18 cellular contexts compared by ENCODE assay signal in the genomic region with DNA sequence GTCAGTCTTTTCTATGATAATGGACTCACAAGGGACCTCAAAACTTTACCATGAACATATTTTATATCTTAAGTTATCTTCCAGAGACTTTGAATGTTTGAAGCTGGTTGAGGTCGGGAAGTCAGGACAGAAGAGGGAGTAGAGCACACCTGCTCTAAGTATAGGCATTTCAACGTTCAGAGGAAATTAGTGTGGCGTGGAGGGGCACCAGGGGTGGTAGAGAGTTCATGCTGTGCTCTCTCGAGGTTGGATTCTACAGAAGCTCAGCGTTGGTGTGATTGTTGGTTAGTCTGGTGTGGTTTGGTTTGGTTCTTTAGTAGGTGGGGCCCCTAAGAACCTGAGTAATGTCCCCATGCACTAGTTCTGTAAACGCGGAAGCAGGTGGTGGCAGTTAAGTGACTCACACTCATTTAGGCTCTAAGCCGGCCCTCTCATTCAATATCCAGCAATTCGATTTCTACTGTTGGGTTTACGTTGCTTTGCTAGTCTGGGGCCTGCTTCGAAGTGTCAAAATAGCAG. TPM values are rescaled to one million over a fixed set of nuclear protein-coding genes. Genes with fewer than 3 reads are reported as not detected.
A peak's percentile ranks its signal among the peaks of the same experiment; 100 is the strongest.
DNase-seq lines count a peak whose midpoint lies in the region; ATAC-seq and TF ChIP-seq lines count a peak whose summit lies in the region.
"Had no signal": no experiment of that assay in that cellular context is flagged by ENCODE, and none has a peak within 500 bp of the region (broad histone marks: within the 10 kb centered on the region; RNA-seq: fewer than 3 reads in every experiment).

No MANE protein-coding gene starts in this region.

- H3K27ac ChIP-seq in GM23338 (ENCODE audit: low read depth) (no peak overlapping the region), SJCRH30 (no peak overlapping the region)
- H3K27ac ChIP-seq: SJSA1 had no signal

- no peak overlapping the region for H3K4me3 Mint-ChIP-seq in GM23338

- H3K27me3 ChIP-seq in GM23338 (ENCODE audit: insufficient read depth) (no peaks in the 10 kb centered on the region), SJCRH30 (no peaks in the 10 kb centered on the region)
- H3K27me3 ChIP-seq: SJSA1 had no signal

- H3K27ac Mint-ChIP-seq in GM23338, result no peak overlapping the region

- peaks cover 2% of the 10 kb centered on the region for H3K27me3 Mint-ChIP-seq in GM23338 (ENCODE audit: insufficient read depth, low read depth, poor library complexity)

- H3K36me3 ChIP-seq in GM23338 (ENCODE audit: insufficient read depth) (no peaks in the 10 kb centered on the region), SJCRH30 (0 out of 2 replicates have a peak, but pooled peaks cover 2% of the 10 kb centered on the region)
- H3K36me3 ChIP-seq: SJSA1 had no signal

- no peaks in the 10 kb centered on the region for H4K20me1 ChIP-seq in GM23338 (replicated peaks; ENCODE audit: insufficient read depth)

- DNase-seq in DMS153 treated with DMSO at 0.1 percent for 48 hours (lab: John Stamatoyannopoulos, UW; ENCODE audit: unreplicated experiment) (peak; percentile 71), GM23338 (ENCODE audit: low spot score) (no peak), NCI-H146 (lab: John Stamatoyannopoulos, UW) (peak; percentile 87), SW480 (ENCODE audit: low spot score) (peak; percentile 50), SJCRH30 (no peak), head of caudate nucleus (no peak)
- no peak for DNase-seq in activated CD8-positive, alpha-beta memory T cell treated with anti-CD3 and anti-CD28 coated beads, Interleukin-2, amount 50 U/mL, for 48 hours
- DNase-seq: ACHN, AML-193, COR-L47, HCEC 1CT, IMR-90, Kasumi-1, MM.1S, NCI-H1417, RPMI8226, T1000 had no signal

- intact Hi-C loops in head of caudate nucleus (cut with DNase I), result no loop called here

- TF ChIP-seq CTCF in GM23338 (conservative IDR thresholded peaks at IDR 0.05; ENCODE audit: low read depth in 2 of 2), result no peak

- no peaks in the 10 kb centered on the region for H3K36me3 Mint-ChIP-seq in GM23338 (ENCODE audit: low read depth)

- H3K4me3 ChIP-seq in GM23338 (no peak overlapping the region), SJCRH30 (no peak overlapping the region)
- H3K4me3 ChIP-seq: SJSA1 had no signal

- H3K4me1 ChIP-seq in GM23338 (ENCODE audit: insufficient read depth) (no peaks in the 10 kb centered on the region), SJCRH30 (no peaks in the 10 kb centered on the region)
- H3K4me1 ChIP-seq: SJSA1 had no signal

- no peak overlapping the region for H2AFZ ChIP-seq in GM23338

- no peaks in the 10 kb centered on the region; the same call in 1 of the 3 replicates for H3K9me3 Mint-ChIP-seq in GM23338

- peak; percentile 66 for ATAC-seq in GM23338

- no peaks in the 10 kb centered on the region; the same call in 2 of the 3 replicates for H3K4me1 Mint-ChIP-seq in GM23338

- H3K9me2 ChIP-seq in GM23338 (ENCODE audit: insufficient read depth), result no peaks in the 10 kb centered on the region

- H3K4me2 ChIP-seq in GM23338, result no peak overlapping the region

- no peaks in the 10 kb centered on the region for H3K9me3 ChIP-seq in SJCRH30 (replicated peaks)

- H3F3A ChIP-seq in GM23338 (replicated peaks; ENCODE audit: low read depth), result no peaks in the 10 kb centered on the region

- no peaks in the 10 kb centered on the region for H3K79me2 ChIP-seq in GM23338 (replicated peaks; ENCODE audit: insufficient read depth)

TF ChIP-seq in GM23338, 12 proteins besides CTCF, POLR2A, EP300 and RAD21 (continues in another document):
- TF ChIP-seq, protein P1, sequence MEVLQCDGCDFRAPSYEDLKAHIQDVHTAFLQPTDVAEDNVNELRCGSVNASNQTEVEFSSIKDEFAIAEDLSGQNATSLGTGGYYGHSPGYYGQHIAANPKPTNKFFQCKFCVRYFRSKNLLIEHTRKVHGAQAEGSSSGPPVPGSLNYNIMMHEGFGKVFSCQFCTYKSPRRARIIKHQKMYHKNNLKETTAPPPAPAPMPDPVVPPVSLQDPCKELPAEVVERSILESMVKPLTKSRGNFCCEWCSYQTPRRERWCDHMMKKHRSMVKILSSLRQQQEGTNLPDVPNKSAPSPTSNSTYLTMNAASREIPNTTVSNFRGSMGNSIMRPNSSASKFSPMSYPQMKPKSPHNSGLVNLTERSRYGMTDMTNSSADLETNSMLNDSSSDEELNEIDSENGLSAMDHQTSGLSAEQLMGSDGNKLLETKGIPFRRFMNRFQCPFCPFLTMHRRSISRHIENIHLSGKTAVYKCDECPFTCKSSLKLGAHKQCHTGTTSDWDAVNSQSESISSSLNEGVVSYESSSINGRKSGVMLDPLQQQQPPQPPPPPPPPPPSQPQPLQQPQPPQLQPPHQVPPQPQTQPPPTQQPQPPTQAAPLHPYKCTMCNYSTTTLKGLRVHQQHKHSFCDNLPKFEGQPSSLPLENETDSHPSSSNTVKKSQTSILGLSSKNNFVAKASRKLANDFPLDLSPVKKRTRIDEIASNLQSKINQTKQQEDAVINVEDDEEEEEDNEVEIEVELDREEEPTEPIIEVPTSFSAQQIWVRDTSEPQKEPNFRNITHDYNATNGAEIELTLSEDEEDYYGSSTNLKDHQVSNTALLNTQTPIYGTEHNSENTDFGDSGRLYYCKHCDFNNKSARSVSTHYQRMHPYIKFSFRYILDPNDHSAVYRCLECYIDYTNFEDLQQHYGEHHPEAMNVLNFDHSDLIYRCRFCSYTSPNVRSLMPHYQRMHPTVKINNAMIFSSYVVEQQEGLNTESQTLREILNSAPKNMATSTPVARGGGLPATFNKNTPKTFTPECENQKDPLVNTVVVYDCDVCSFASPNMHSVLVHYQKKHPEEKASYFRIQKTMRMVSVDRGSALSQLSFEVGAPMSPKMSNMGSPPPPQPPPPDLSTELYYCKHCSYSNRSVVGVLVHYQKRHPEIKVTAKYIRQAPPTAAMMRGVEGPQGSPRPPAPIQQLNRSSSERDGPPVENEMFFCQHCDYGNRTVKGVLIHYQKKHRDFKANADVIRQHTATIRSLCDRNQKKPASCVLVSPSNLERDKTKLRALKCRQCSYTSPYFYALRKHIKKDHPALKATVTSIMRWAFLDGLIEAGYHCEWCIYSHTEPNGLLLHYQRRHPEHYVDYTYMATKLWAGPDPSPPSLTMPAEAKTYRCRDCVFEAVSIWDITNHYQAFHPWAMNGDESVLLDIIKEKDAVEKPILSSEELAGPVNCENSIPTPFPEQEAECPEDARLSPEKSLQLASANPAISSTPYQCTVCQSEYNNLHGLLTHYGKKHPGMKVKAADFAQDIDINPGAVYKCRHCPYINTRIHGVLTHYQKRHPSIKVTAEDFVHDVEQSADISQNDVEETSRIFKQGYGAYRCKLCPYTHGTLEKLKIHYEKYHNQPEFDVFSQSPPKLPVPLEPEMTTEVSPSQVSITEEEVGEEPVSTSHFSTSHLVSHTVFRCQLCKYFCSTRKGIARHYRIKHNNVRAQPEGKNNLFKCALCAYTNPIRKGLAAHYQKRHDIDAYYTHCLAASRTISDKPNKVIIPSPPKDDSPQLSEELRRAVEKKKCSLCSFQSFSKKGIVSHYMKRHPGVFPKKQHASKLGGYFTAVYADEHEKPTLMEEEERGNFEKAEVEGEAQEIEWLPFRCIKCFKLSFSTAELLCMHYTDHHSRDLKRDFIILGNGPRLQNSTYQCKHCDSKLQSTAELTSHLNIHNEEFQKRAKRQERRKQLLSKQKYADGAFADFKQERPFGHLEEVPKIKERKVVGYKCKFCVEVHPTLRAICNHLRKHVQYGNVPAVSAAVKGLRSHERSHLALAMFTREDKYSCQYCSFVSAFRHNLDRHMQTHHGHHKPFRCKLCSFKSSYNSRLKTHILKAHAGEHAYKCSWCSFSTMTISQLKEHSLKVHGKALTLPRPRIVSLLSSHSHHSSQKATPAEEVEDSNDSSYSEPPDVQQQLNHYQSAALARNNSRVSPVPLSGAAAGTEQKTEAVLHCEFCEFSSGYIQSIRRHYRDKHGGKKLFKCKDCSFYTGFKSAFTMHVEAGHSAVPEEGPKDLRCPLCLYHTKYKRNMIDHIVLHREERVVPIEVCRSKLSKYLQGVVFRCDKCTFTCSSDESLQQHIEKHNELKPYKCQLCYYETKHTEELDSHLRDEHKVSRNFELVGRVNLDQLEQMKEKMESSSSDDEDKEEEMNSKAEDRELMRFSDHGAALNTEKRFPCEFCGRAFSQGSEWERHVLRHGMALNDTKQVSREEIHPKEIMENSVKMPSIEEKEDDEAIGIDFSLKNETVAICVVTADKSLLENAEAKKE (CRISPR knock-in tag; IDR thresholded peaks at IDR 0.05), result no peak
- TF ChIP-seq NANOG (IDR thresholded peaks at IDR 0.05; ENCODE audit: borderline replicate concordance), result no peak
- TF ChIP-seq, protein P2, sequence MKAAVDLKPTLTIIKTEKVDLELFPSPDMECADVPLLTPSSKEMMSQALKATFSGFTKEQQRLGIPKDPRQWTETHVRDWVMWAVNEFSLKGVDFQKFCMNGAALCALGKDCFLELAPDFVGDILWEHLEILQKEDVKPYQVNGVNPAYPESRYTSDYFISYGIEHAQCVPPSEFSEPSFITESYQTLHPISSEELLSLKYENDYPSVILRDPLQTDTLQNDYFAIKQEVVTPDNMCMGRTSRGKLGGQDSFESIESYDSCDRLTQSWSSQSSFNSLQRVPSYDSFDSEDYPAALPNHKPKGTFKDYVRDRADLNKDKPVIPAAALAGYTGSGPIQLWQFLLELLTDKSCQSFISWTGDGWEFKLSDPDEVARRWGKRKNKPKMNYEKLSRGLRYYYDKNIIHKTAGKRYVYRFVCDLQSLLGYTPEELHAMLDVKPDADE (IDR thresholded peaks at IDR 0.05), result no peak
- no peak for TF ChIP-seq ZNF114 (CRISPR knock-in tag; IDR thresholded peaks at IDR 0.05)
- no peak for TF ChIP-seq EZH2phosphoT487 (IDR thresholded peaks at IDR 0.05; ENCODE audit: unreplicated experiment)

RNA-seq across cellular contexts. Expression of a gene that starts 19.8 kb away (rescaled TPM):
- total RNA-seq in GM23338 (2014; rRNA removed; shearing (Covaris generic)), result 34.0 and 38.2 TPM in 2 replicates
- 43.9 and 61.3 TPM in 2 replicates for polyA plus RNA-seq in GM23338 (2016; fragmentation: Nextera tagmentation; extraction: Ambion mirVana)
- 0.05 TPM in 1 of 2 replicates, not detected in the other for total RNA-seq in SJCRH30 (2014; rRNA removed; shearing (Covaris generic))
- total RNA-seq: IMR-90 had no signal
- polyA plus RNA-seq: IMR-90 had no signal

Comparison
In these comparisons a context has a peak if more than half of its experiments do, and no peak if none do; other contexts are left out.
1. DNase-seq: peak in DMS153 treated with DMSO at 0.1 percent for 48 hours (single experiment), NCI-H146 (single experiment) and SW480 (single experiment); none in GM23338 (single experiment), SJCRH30 (0 of 2), activated CD8-positive, alpha-beta memory T cell treated with anti-CD3 and anti-CD28 coated beads, Interleukin-2, amount 50 U/mL, for 48 hours (single experiment) and head of caudate nucleus (0 of 42).
2. RNA of a gene that starts 19.8 kb away (total RNA-seq): 34.0 to 38.2 TPM in GM23338; 0.05 TPM in SJCRH30; every median in the first group is over 10 times any median in the second.